In the genomic region with DNA sequence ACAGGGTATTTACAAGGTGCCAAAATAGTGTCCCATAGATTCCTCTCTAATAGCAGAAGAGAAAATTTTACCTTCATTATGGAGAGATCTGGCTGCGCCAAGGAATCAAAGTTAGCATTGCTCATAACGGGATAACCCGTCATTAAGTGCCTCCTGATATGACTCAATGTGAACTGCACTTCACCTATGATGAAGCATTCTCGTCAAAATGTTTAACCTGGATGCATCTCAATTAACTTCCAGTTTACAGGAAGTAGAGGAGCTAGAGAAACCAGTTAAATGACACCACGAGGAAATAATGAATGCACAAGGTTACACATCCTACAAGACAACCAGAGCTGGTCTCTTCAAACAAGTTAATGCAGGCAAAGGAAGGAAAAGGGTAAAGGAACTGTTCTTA, we compare ENCODE assay signal across 10 cellular contexts. TPM values are rescaled to one million over a fixed set of nuclear protein-coding genes. Genes with fewer than 3 reads are reported as not detected.
DNase-seq lines count a peak whose midpoint lies in the region; ATAC-seq and TF ChIP-seq lines count a peak whose summit lies in the region.
"Had no signal": no experiment of that assay in that cellular context is flagged by ENCODE, and none has a peak within 500 bp of the region (broad histone marks: within the 10 kb centered on the region; RNA-seq: fewer than 3 reads in every experiment).

No MANE protein-coding gene starts in this region.

- no peak overlapping the region for H2AK5ac ChIP-seq in mesendoderm (ENCODE audit: low read length)

- H3K9me3 Mint-ChIP-seq in activated T-cell treated with anti-CD3 and anti-CD28 coated beads, Interleukin-2, amount 50 U/mL, for 4 hours, result no peaks in the 10 kb centered on the region
- H3K9me3 Mint-ChIP-seq in stimulated activated effector memory CD8-positive, alpha-beta T cell treated with anti-CD3 and anti-CD28 coated beads, Interleukin-12 subunit alpha, Interleukin-12 subunit beta, amount 100 ng/mL, for 72 hours, result no peaks in the 10 kb centered on the region

- no peak overlapping the region for H3K4ac ChIP-seq in mesendoderm (ENCODE audit: low read depth, low read length)

- no peak overlapping the region for H3K56ac ChIP-seq in mesendoderm (ENCODE audit: low read length)

- H4K5ac ChIP-seq in mesendoderm (ENCODE audit: low read length), result no peak overlapping the region

- BruUV-seq in Panc1 (replicated peaks; lab: Mats Ljungman, UMichigan), result no TSS peak

- H3K4me2 ChIP-seq in mesendoderm (ENCODE audit: low read length), result no peak overlapping the region

- peak overlapping the region; percentile 22 for H3K4me3 Mint-ChIP-seq in activated T-cell treated with anti-CD3 and anti-CD28 coated beads, Interleukin-2, amount 50 U/mL, for 4 hours
- H3K4me3 Mint-ChIP-seq in stimulated activated effector memory CD8-positive, alpha-beta T cell treated with anti-CD3 and anti-CD28 coated beads, Interleukin-12 subunit alpha, Interleukin-12 subunit beta, amount 100 ng/mL, for 72 hours, result peak overlapping the region; percentile 23

- H2BK120ac ChIP-seq in mesendoderm (ENCODE audit: low read depth, low read length), result no peak overlapping the region

- in situ Hi-C loops in Panc1 (cut with HindIII; ENCODE audit: low pct_unique_long_range_greater_than_20kb, low sequenced_read_pairs), result loop anchor here (10.0 kb wide), 1 partner anchor 64 kb away; no protein-coding TSS in a partner anchor

- H3K27me3 ChIP-seq in Panc1 (ENCODE audit: control insufficient read depth, insufficient read depth, low read length) (no peaks in the 10 kb centered on the region), mesendoderm (ENCODE audit: insufficient read depth, low read length, poor library complexity) (no peaks in the 10 kb centered on the region)

- H3K9me3 ChIP-seq in Panc1 (ENCODE audit: control insufficient read depth, insufficient read depth, low read depth, low read length), result no peaks in the 10 kb centered on the region

- ATAC-seq in activated T-cell treated with anti-CD3 and anti-CD28 coated beads, Interleukin-2, amount 50 U/mL, for 4 hours, result peak; percentile 51 to 55
- ATAC-seq in HG02642 (IDR thresholded peaks at IDR 0.05; ENCODE audit: poor library complexity, unreplicated experiment) (peak; percentile 70), Panc1 (peak; percentile 37; the same call in 1 of the 2 replicates), GM19397 (IDR thresholded peaks at IDR 0.05; ENCODE audit: unreplicated experiment) (no peak)
- peak; percentile 74 for ATAC-seq in stimulated activated effector memory CD8-positive, alpha-beta T cell treated with anti-CD3 and anti-CD28 coated beads, Interleukin-12 subunit alpha, Interleukin-12 subunit beta, amount 100 ng/mL, for 72 hours

- H3K4me1 Mint-ChIP-seq in activated T-cell treated with anti-CD3 and anti-CD28 coated beads, Interleukin-2, amount 50 U/mL, for 4 hours (ENCODE audit: low read depth), result peaks cover 58% of the 10 kb centered on the region
- peaks cover 61% of the 10 kb centered on the region for H3K4me1 Mint-ChIP-seq in stimulated activated effector memory CD8-positive, alpha-beta T cell treated with anti-CD3 and anti-CD28 coated beads, Interleukin-12 subunit alpha, Interleukin-12 subunit beta, amount 100 ng/mL, for 72 hours

- H3K27ac ChIP-seq in Panc1 (ENCODE audit: low read length), result peak overlapping the region; percentile 64; the same call in 1 of the 2 replicates
- H3K27ac ChIP-seq in mesendoderm (ENCODE audit: low read depth, low read length), result no peak overlapping the region
- H3K27ac ChIP-seq: VCaP had no signal

- no peak overlapping the region for H3K23ac ChIP-seq in mesendoderm (ENCODE audit: low read length)

- H3K4me1 ChIP-seq in Panc1 (ENCODE audit: control insufficient read depth, insufficient read depth, low read length) (peaks cover 39% of the 10 kb centered on the region), mesendoderm (ENCODE audit: control insufficient read depth, low read depth, low read length) (peaks cover 6% of the 10 kb centered on the region)

- CTCF ChIA-PET in Panc1 (lab: Charles Lee), result no interaction called here

- no peak overlapping the region for H2BK15ac ChIP-seq in mesendoderm (replicated peaks; ENCODE audit: low read depth)

- WGBS in mesendoderm (ENCODE audit: extremely low coverage, insufficient coverage, low lambda C conversion rate), result no CpG with 5 or more reads among the region's 5 CpGs

- TF ChIP-seq CTCF in Panc1 (IDR thresholded peaks at IDR 0.05), result no peak

- DNase-seq in activated T-cell treated with anti-CD3 and anti-CD28 coated beads, Interleukin-2, amount 50 U/mL, for 4 hours, result no peak
- DNase-seq in activated T-cell treated with anti-CD3 and anti-CD28 coated beads for 4 hours (no peak), Panc1 (ENCODE audit: low read depth, low spot score) (no peak), mesendoderm (no peak), islet precursor cell (no peak)
- peak in 1 of 2 donors; percentile 58 for DNase-seq in stimulated activated effector memory CD8-positive, alpha-beta T cell treated with anti-CD3 and anti-CD28 coated beads, Interleukin-12 subunit alpha, Interleukin-12 subunit beta, amount 100 ng/mL, for 72 hours (ENCODE audit: low spot score in 2 of 2)

- peaks cover 18% of the 10 kb centered on the region for H3K79me1 ChIP-seq in mesendoderm (ENCODE audit: low read length)

- H3K4me3 ChIP-seq in Panc1 (ENCODE audit: low read depth in 2 of 2, low read length in 2 of 2) (no peak overlapping the region), mesendoderm (ENCODE audit: low read length) (no peak overlapping the region)
- H3K4me3 ChIP-seq: lung had no signal

- peaks cover 45% of the 10 kb centered on the region for H3K79me2 ChIP-seq in mesendoderm (ENCODE audit: control insufficient read depth, insufficient read depth, low read length)

- peak overlapping the region; percentile 75 for H3K27ac Mint-ChIP-seq in stimulated activated effector memory CD8-positive, alpha-beta T cell treated with anti-CD3 and anti-CD28 coated beads, Interleukin-12 subunit alpha, Interleukin-12 subunit beta, amount 100 ng/mL, for 72 hours

- H3K18ac ChIP-seq in mesendoderm (ENCODE audit: low read length), result no peak overlapping the region

- POLR2A ChIA-PET in Panc1 (lab: Charles Lee), result interaction anchor here (0.6 kb wide), 1 partner anchor 24 kb away, joined by 6 read pairs; no protein-coding TSS in a partner anchor

- H3K36me3 ChIP-seq in Panc1 (ENCODE audit: control insufficient read depth, insufficient read depth, low read length) (no peaks in the 10 kb centered on the region), mesendoderm (ENCODE audit: control insufficient read depth, insufficient read depth, low read length) (no peaks in the 10 kb centered on the region)

- no peak overlapping the region for H3K9ac ChIP-seq in mesendoderm (ENCODE audit: low read length)

- H3K27me3 Mint-ChIP-seq in activated T-cell treated with anti-CD3 and anti-CD28 coated beads, Interleukin-2, amount 50 U/mL, for 4 hours (ENCODE audit: low read depth), result no peaks in the 10 kb centered on the region

- intact Hi-C loops in Panc1 (cut with micrococcal nuclease; ENCODE audit: unreplicated experiment), result no loop called here

- H2BK5ac ChIP-seq in mesendoderm (ENCODE audit: low read length), result no peak overlapping the region

- peaks cover 27% of the 10 kb centered on the region for H3K36me3 Mint-ChIP-seq in activated T-cell treated with anti-CD3 and anti-CD28 coated beads, Interleukin-2, amount 50 U/mL, for 4 hours (ENCODE audit: insufficient read depth)
- peaks cover 45% of the 10 kb centered on the region for H3K36me3 Mint-ChIP-seq in stimulated activated effector memory CD8-positive, alpha-beta T cell treated with anti-CD3 and anti-CD28 coated beads, Interleukin-12 subunit alpha, Interleukin-12 subunit beta, amount 100 ng/mL, for 72 hours

- H4K8ac ChIP-seq in mesendoderm (ENCODE audit: low read depth, low read length), result no peak overlapping the region

RNA-seq across cellular contexts. Expression of a gene that starts 17.2 kb away (rescaled TPM):
- total RNA-seq in activated T-cell treated with anti-CD3 and anti-CD28 coated beads, Interleukin-2, amount 50 U/mL, for 4 hours, result 10 to 100 TPM; 46.0 to 47.9 (median 47.6) TPM
- total RNA-seq in Panc1 (2021; ENCODE audit: unreplicated experiment), result 111 TPM
- polyA plus RNA-seq in Panc1 (2012; ENCODE audit: insufficient read length), result 49.1 TPM
- polyA plus RNA-seq in mesendoderm (2013, experiment 1 of 2), result 19.2 TPM
- 20.2 TPM for polyA plus RNA-seq in mesendoderm (2013, experiment 2 of 2)
